Comparison of ENCODE assay signal across 1 cellular context in genomic region chr1:180157108-180157507, GRCh38.
TF ChIP-seq lines count a peak whose summit lies in the region.

No MANE protein-coding gene starts in this region.

TF ChIP-seq in IMR-90, 13 proteins besides CTCF, POLR2A, EP300 and RAD21:
- no peak for TF ChIP-seq NFE2L2 (IDR thresholded peaks at IDR 0.05; ENCODE audit: low read depth, low read length)
- no peak for TF ChIP-seq BHLHE40 (IDR thresholded peaks at IDR 0.05; ENCODE audit: low read depth, low read length)
- no peak for TF ChIP-seq RCOR1 (IDR thresholded peaks at IDR 0.05; ENCODE audit: insufficient replicate concordance, low read length)
- no peak for TF ChIP-seq CEBPB (IDR thresholded peaks at IDR 0.05; ENCODE audit: low read depth, low read length)
- no peak for TF ChIP-seq MXI1 (IDR thresholded peaks at IDR 0.05; ENCODE audit: borderline replicate concordance, low read depth, low read length)
- no peak for TF ChIP-seq RFX5 (IDR thresholded peaks at IDR 0.05; ENCODE audit: low read depth, low read length)
- TF ChIP-seq CHD1 (IDR thresholded peaks at IDR 0.05; ENCODE audit: low read depth, low read length) = no peak
- TF ChIP-seq FOS (IDR thresholded peaks at IDR 0.05; ENCODE audit: low read depth, low read length) = no peak
